Comparison of ENCODE assay signal across 8 cellular contexts in the genomic region with DNA sequence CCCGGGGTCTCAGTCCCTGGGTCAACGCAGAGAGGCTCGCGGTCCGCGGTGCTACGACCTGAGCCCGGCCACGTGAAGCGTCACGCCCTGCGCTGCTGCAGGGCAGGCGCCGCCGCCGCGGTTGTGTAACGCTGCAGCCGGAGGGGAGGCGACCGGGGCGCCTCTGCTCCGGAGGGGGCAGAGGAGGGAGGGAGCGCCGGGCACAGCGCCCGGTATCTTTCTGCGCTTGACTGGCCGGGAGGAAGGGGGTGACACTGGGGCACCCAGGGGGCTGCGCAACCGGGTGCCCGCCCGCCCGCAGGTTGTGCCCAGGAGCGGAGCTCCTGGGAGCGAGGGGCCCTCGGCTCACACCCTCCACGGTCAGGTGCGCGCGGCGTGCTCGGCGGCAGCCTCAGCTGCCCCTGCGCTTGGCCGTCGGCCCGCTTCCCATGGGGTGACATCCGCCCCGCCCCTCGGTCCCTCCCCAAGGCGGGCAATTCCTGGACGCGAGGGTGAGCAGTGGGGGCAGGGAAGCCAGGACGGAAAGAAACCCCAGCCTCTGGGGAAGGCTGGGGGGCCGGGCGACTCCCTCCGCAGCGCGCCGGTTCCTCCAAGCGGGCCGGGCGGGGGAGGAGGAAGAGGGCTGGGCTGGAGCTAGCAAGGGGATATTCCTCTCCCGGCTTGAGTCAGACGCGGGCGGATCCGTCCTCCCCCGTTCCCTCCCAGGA. TPM values are rescaled to one million over a fixed set of nuclear protein-coding genes. Genes with fewer than 3 reads are reported as not detected.
A peak's percentile ranks its signal among the peaks of the same experiment; 100 is the strongest.
DNase-seq lines count a peak whose midpoint lies in the region; ATAC-seq, FAIRE-seq and TF ChIP-seq lines count a peak whose summit lies in the region.

No MANE protein-coding gene starts in this region.

- no peaks in the 10 kb centered on the region for H3K27me3 ChIP-seq in CD4-positive, CD25-positive, alpha-beta regulatory T cell (ENCODE audit: control insufficient read depth, insufficient read depth, low read length)
- no peaks in the 10 kb centered on the region for H3K27me3 ChIP-seq in endothelial cell of umbilical vein (ENCODE audit: control insufficient read depth in 2 of 2, insufficient read depth in 2 of 2, low read length in 2 of 2)

- peaks cover 2% of the 10 kb centered on the region for H3K36me3 Mint-ChIP-seq in CD4-positive, CD25-positive, alpha-beta regulatory T cell

- BruUV-seq in endothelial cell of umbilical vein (replicated peaks; lab: Mats Ljungman, UMichigan): no TSS peak

- peak overlapping the region in 2 of 3 donors; percentile 87 to 98 for H3K27ac Mint-ChIP-seq in CD4-positive, CD25-positive, alpha-beta regulatory T cell

- TF ChIP-seq POLR2A in endothelial cell of umbilical vein (IDR thresholded peaks at IDR 0.05; ENCODE audit: low read depth, low read length): peak; percentile 75

- POLR2A ChIA-PET in endothelial cell of umbilical vein (lab: Charles Lee): interaction anchor here (0.9 to 1.6 kb wide), 9 partner anchors 16 to 267 kb away, joined by 3 to 7 read pairs (median 3); no protein-coding TSS in a partner anchor

- peaks cover 10 to 42% (median 34%) of the 10 kb centered on the region in 4 donors for H3K4me1 Mint-ChIP-seq in CD4-positive, CD25-positive, alpha-beta regulatory T cell

- H3K9me3 ChIP-seq in CD4-positive, CD25-positive, alpha-beta regulatory T cell (ENCODE audit: control insufficient read depth in 2 of 2, low read length in 2 of 2): no peaks in the 10 kb centered on the region
- no peaks in the 10 kb centered on the region for H3K9me3 ChIP-seq in endothelial cell of umbilical vein (replicated peaks; ENCODE audit: control insufficient read depth, insufficient read depth, low read length)

- dilution Hi-C loops in endothelial cell of umbilical vein (cut with MboI; ENCODE audit: extremely low pct_ligation_motif_present, low sequenced_read_pairs): no loop called here

- peak overlapping the region; percentile 69 for H3K27ac ChIP-seq in CD4-positive, CD25-positive, alpha-beta regulatory T cell (ENCODE audit: insufficient read depth, low read length, poor library complexity, severe bottlenecking)
- H3K27ac ChIP-seq in endothelial cell of umbilical vein (ENCODE audit: insufficient read depth, low read depth, low read length): peak overlapping the region; percentile 98

- H2AFZ ChIP-seq in endothelial cell of umbilical vein (ENCODE audit: low read depth, low read length): no peak overlapping the region

- no peaks in the 10 kb centered on the region for H3K36me3 ChIP-seq in CD4-positive, CD25-positive, alpha-beta regulatory T cell (ENCODE audit: control insufficient read depth, insufficient read depth, low read length)
- peaks cover 4 to 7% of the 10 kb centered on the region in 2 experiments for H3K36me3 ChIP-seq in endothelial cell of umbilical vein (ENCODE audit: control insufficient read depth in 2 of 2, extremely low read depth in 1 of 2, insufficient read depth in 2 of 2, low read length in 2 of 2)

- ATAC-seq in CD4-positive, CD25-positive, alpha-beta regulatory T cell (ENCODE audit: low read depth in 2 of 2): peak; percentile 42 to 44
- ATAC-seq in GM19324 (IDR thresholded peaks at IDR 0.05; ENCODE audit: low FRiP score, unreplicated experiment) (peak; percentile 65), HG03442 (IDR thresholded peaks at IDR 0.05; ENCODE audit: unreplicated experiment) (peak; percentile 35)

- peak overlapping the region; percentile 99 for H3K9ac ChIP-seq in endothelial cell of umbilical vein (replicated peaks; ENCODE audit: extremely low read depth, insufficient read depth, low read length)

- H3K79me2 ChIP-seq in endothelial cell of umbilical vein (ENCODE audit: control insufficient read depth, insufficient read depth, low read length): peaks cover 40% of the 10 kb centered on the region

- intact Hi-C loops in endothelial cell of umbilical vein (cut with micrococcal nuclease): loop anchor here (1.0 to 5.0 kb wide), 9 partner anchors 8 to 626 kb away; partner anchors contain the start of genes ARL8B, EDEM1 and ITPR1

- no peak for TF ChIP-seq CTCF in endothelial cell of umbilical vein (IDR thresholded peaks at IDR 0.05; ENCODE audit: extremely low read depth in 1 of 2, insufficient read depth in 1 of 2, low read depth in 1 of 2, low read length in 2 of 2)

- H3K4me2 ChIP-seq in endothelial cell of umbilical vein (ENCODE audit: insufficient read depth, low read length): peak overlapping the region; percentile 82

- DNase-seq in CD4-positive, CD25-positive, alpha-beta regulatory T cell: peak; percentile 28 to 72 (median 45)
- DNase-seq in NCI-H82 treated with DMSO at 0.1 percent for 48 hours (lab: John Stamatoyannopoulos, UW; ENCODE audit: unreplicated experiment) (peak; percentile 40), activated T-cell treated with anti-CD3 and anti-CD28 coated beads for 1 hour (ENCODE audit: low read depth) (peak; percentile 54), endothelial cell of umbilical vein (ENCODE audit: low read depth, low spot score) (peak; percentile 98), middle frontal gyrus (ENCODE audit: extremely low spot score, low spot score) (peak; percentile 76)
- peak; percentile 94 to 95 for DNase-seq in stimulated activated CD8-positive, alpha-beta memory T cell treated with anti-CD3 and anti-CD28 coated beads, Interleukin-2, amount 100 ng/mL, for 48 hours (ENCODE audit: low read depth in 2 of 2)

- H4K20me1 ChIP-seq in endothelial cell of umbilical vein (replicated peaks; ENCODE audit: control insufficient read depth, extremely low read depth, insufficient read depth, low read length): no peaks in the 10 kb centered on the region

- peak; percentile 96 for FAIRE-seq in endothelial cell of umbilical vein (lab: Jason Lieb, UNC)

- peaks cover 42% of the 10 kb centered on the region for H3K27me3 Mint-ChIP-seq in CD4-positive, CD25-positive, alpha-beta regulatory T cell

- CTCF ChIA-PET in endothelial cell of umbilical vein (lab: Charles Lee): interaction anchor here (0.7 to 13.6 kb wide), 19 partner anchors 18 to 322 kb away, joined by 3 to 327 read pairs (median 4); no protein-coding TSS in a partner anchor

- H3K4me3 Mint-ChIP-seq in CD4-positive, CD25-positive, alpha-beta regulatory T cell: peak overlapping the region; percentile 86 to 99 (median 92)

- H3K9me3 Mint-ChIP-seq in CD4-positive, CD25-positive, alpha-beta regulatory T cell: peaks cover 0 to 3% (median 0%) of the 10 kb centered on the region in 7 donors

- peaks cover 34% of the 10 kb centered on the region for H3K4me1 ChIP-seq in CD4-positive, CD25-positive, alpha-beta regulatory T cell (ENCODE audit: control insufficient read depth, insufficient read depth, low read length, poor library complexity, severe bottlenecking)
- peaks cover 42% of the 10 kb centered on the region for H3K4me1 ChIP-seq in endothelial cell of umbilical vein (ENCODE audit: control insufficient read depth, extremely low read depth, insufficient read depth, low read length)

- H3K9me1 ChIP-seq in endothelial cell of umbilical vein (replicated peaks; ENCODE audit: control insufficient read depth, extremely low read depth, insufficient read depth, low read length): no peaks in the 10 kb centered on the region

- peak overlapping the region; percentile 84 for H3K4me3 ChIP-seq in CD4-positive, CD25-positive, alpha-beta regulatory T cell (ENCODE audit: low read depth, low read length)
- peak overlapping the region; percentile 2 to 65 (median 63) for H3K4me3 ChIP-seq in endothelial cell of umbilical vein (replicated peaks in 1 of 3; ENCODE audit: insufficient read depth in 1 of 3, low read depth in 1 of 3, low read length in 3 of 3)

TF ChIP-seq in endothelial cell of umbilical vein, 7 proteins besides CTCF, POLR2A, EP300 and RAD21:
- TF ChIP-seq FOS (IDR thresholded peaks at IDR 0.05; ENCODE audit: borderline replicate concordance, insufficient read depth, low read length): peak; percentile 67
- TF ChIP-seq POLR2AphosphoS5 (IDR thresholded peaks at IDR 0.05; ENCODE audit: insufficient read depth, low read depth, low read length): peak; percentile 85
- TF ChIP-seq JUN (IDR thresholded peaks at IDR 0.05; ENCODE audit: borderline replicate concordance, insufficient read depth, insufficient read length, low read depth): no peak
- TF ChIP-seq MYC (IDR thresholded peaks at IDR 0.05; ENCODE audit: low read depth, low read length): peak; percentile 23
- TF ChIP-seq EZH2 (IDR thresholded peaks at IDR 0.05; ENCODE audit: borderline replicate concordance, low read depth, low read length, severe bottlenecking): no peak

RNA-seq across cellular contexts. Expression of gene BHLHE40, which starts 0.8 kb away (rescaled TPM):
- 44.4 TPM for total RNA-seq in CD4-positive, CD25-positive, alpha-beta regulatory T cell
- polyA plus RNA-seq in CD4-positive, CD25-positive, alpha-beta regulatory T cell: 1 to 10 TPM in 1 of 4 donors, under 1 TPM in 3; 0.65 to 1.2 (median 0.71) TPM
- total RNA-seq in endothelial cell of umbilical vein: 40.3 and 57.4 TPM in 2 replicates
- 31.9 and 57.9 TPM in 2 replicates for polyA plus RNA-seq in endothelial cell of umbilical vein
- polyA plus RNA-seq in endothelial cell of umbilical vein (2011; cell fraction: cytosol; rRNA removed): 40.4 and 45.0 TPM in 2 replicates
- polyA plus RNA-seq in endothelial cell of umbilical vein (2011; cell fraction: nucleus; rRNA removed): 232 and 244 TPM in 2 replicates
- 77.7 and 85.4 TPM in 2 replicates for polyA plus RNA-seq in endothelial cell of umbilical vein (2012)
- polyA minus RNA-seq in endothelial cell of umbilical vein: 50.2 and 58.1 TPM in 2 replicates
- polyA minus RNA-seq in endothelial cell of umbilical vein (2011; cell fraction: cytosol; rRNA and poly(A)+ RNA removed): 14.3 TPM
- 117 and 162 TPM in 2 replicates for polyA minus RNA-seq in endothelial cell of umbilical vein (2011; cell fraction: nucleus; rRNA and poly(A)+ RNA removed)

Comparison
In these comparisons a context has a peak if more than half of its experiments do, and no peak if none do; other contexts are left out.
1. Peak in every context shown above with its lines: DNase-seq, ATAC-seq, H3K4me3 ChIP-seq and H3K27ac ChIP-seq.
2. DNase-seq: peak in every context shown above with its lines; median percentile 98 in endothelial cell of umbilical vein; 94 in stimulated activated CD8-positive, alpha-beta memory T cell treated with anti-CD3 and anti-CD28 coated beads, Interleukin-2, amount 100 ng/mL, for 48 hours; 76 in middle frontal gyrus; 54 in activated T-cell treated with anti-CD3 and anti-CD28 coated beads for 1 hour; 45 in CD4-positive, CD25-positive, alpha-beta regulatory T cell; 40 in NCI-H82 treated with DMSO at 0.1 percent for 48 hours.